ENCODE assay signal across 1 cellular context in genomic region chr9:98943682-98944129, GRCh38.
TF ChIP-seq lines count a peak whose summit lies in the region.

COL15A1 (plus strand) TSS chr9:98943907; CDS start chr9:98944062, 155 bp downstream.

TF ChIP-seq in SK-N-SH, 30 proteins besides CTCF, POLR2A, EP300 and RAD21 (continued from another document):
- no peak for TF ChIP-seq PBX3 (IDR thresholded peaks at IDR 0.05)
- TF ChIP-seq YY1 (IDR thresholded peaks at IDR 0.05; ENCODE audit: low read depth), result no peak
- TF ChIP-seq SMC3 (IDR thresholded peaks at IDR 0.05; ENCODE audit: low read depth, low read length), result no peak
TF ChIP-seq in SK-N-SH: peak in this region for 0.
